Comparison of ENCODE assay signal across 4 cellular contexts in genomic region chrX:34841205-34841604, GRCh38.
DNase-seq lines count a peak whose midpoint lies in the region; ATAC-seq, FAIRE-seq and TF ChIP-seq lines count a peak whose summit lies in the region.
"Not testable (repeated sequence)": the region's sequence is repeated elsewhere in the genome, so short reads cannot be mapped to it uniquely, and the experiment has no call there.

No MANE protein-coding gene starts in this region.

- DNase-seq in A549 (ENCODE audit: low read depth in 1 of 2, low spot score in 1 of 2); IMR-90; astrocyte (ENCODE audit: low read depth); HepG2 (ENCODE audit: low spot score): not testable (repeated sequence)

- TF ChIP-seq CTCF in A549 (IDR thresholded peaks at IDR 0.05); IMR-90 (conservative IDR thresholded peaks at IDR 0.05; ENCODE audit: low read depth, low read length); astrocyte (IDR thresholded peaks at IDR 0.05; ENCODE audit: insufficient read depth, low read depth, low read length); HepG2 (CRISPR knock-in tag; IDR thresholded peaks at IDR 0.05): not testable (repeated sequence)

- H4K91ac ChIP-seq in IMR-90 (ENCODE audit: insufficient read depth, low read depth, low read length) = not testable (repeated sequence)

- not testable (repeated sequence) for H3K9me3 Mint-ChIP-seq in astrocyte (ENCODE audit: unreplicated experiment)

- H3K79me2 ChIP-seq in astrocyte (ENCODE audit: insufficient read depth, low read length); HepG2 (ENCODE audit: insufficient read depth, low read length): not testable (repeated sequence)

- H2BK5ac ChIP-seq in IMR-90 (ENCODE audit: low read depth, low read length, poor library complexity, severe bottlenecking) = not testable (repeated sequence)

- POLR2A ChIA-PET in A549 (lab: Yijun Ruan, JAX); IMR-90 (lab: Charles Lee; ENCODE audit: unreplicated experiment); HepG2 (lab: Yijun Ruan, JAX): not testable (repeated sequence)

- H3K9ac ChIP-seq in IMR-90 (ENCODE audit: low read depth, low read length); astrocyte (ENCODE audit: low read length); HepG2 (ENCODE audit: insufficient read depth, low read depth, low read length): not testable (repeated sequence)

- H3K27me3 ChIP-seq in IMR-90 (ENCODE audit: control insufficient read depth, insufficient read depth, low read length); astrocyte (ENCODE audit: insufficient read depth, low read length); HepG2 (ENCODE audit: control insufficient read depth in 1 of 2, insufficient read depth in 2 of 2, low read length in 2 of 2): not testable (repeated sequence)

- not testable (repeated sequence) for H3K9me1 ChIP-seq in IMR-90 (ENCODE audit: insufficient read depth, low read length)

- not testable (repeated sequence) for TF ChIP-seq POLR2A in A549 (IDR thresholded peaks at IDR 0.05; ENCODE audit: low read length); IMR-90 (IDR thresholded peaks at IDR 0.05; ENCODE audit: low read depth, low read length); HepG2 (IDR thresholded peaks at IDR 0.05; ENCODE audit: insufficient read depth in 1 of 2, low read depth in 2 of 2, low read length in 2 of 2)

- not testable (repeated sequence) for H4K5ac ChIP-seq in IMR-90 (ENCODE audit: low read depth, low read length)

- H3K27me3 Mint-ChIP-seq in astrocyte (ENCODE audit: low read depth, unreplicated experiment) = not testable (repeated sequence)

- TF ChIP-seq EP300 in A549 (IDR thresholded peaks at IDR 0.05); HepG2 (IDR thresholded peaks at IDR 0.05; ENCODE audit: low read depth in 2 of 2, low read length in 2 of 2); HepG2 (CRISPR knock-in tag; IDR thresholded peaks at IDR 0.05; ENCODE audit: borderline replicate concordance): not testable (repeated sequence)

- not testable (repeated sequence) for H2AK5ac ChIP-seq in IMR-90 (ENCODE audit: low read depth, low read length)

- not testable (repeated sequence) for H3K36me3 ChIP-seq in IMR-90 (ENCODE audit: control insufficient read depth, insufficient read depth, low read length); astrocyte (ENCODE audit: insufficient read depth, low read length); HepG2 (replicated peaks in 1 of 2; ENCODE audit: control insufficient read depth in 1 of 2, insufficient read depth in 2 of 2, low read length in 2 of 2)

- H3K23ac ChIP-seq in IMR-90 (ENCODE audit: low read depth, low read length) = not testable (repeated sequence)

- not testable (repeated sequence) for H3K4me3 ChIP-seq in A549; IMR-90 (ENCODE audit: insufficient read depth, low read depth, low read length); astrocyte (ENCODE audit: insufficient read depth, low read depth, low read length); HepG2 (replicated peaks in 1 of 3; ENCODE audit: insufficient read depth in 1 of 3, low read depth in 2 of 3, low read length in 3 of 3)

- not testable (repeated sequence) for H2BK120ac ChIP-seq in IMR-90 (ENCODE audit: low read depth, low read length)

- H3K14ac ChIP-seq in IMR-90 (replicated peaks; ENCODE audit: low read depth, low read length) = not testable (repeated sequence)

- not testable (repeated sequence) for H3K4me2 ChIP-seq in A549; IMR-90 (ENCODE audit: low read depth, low read length); astrocyte (ENCODE audit: low read length); HepG2 (ENCODE audit: low read depth, low read length)

- H4K20me1 ChIP-seq in IMR-90 (ENCODE audit: insufficient read depth, low read length); astrocyte (ENCODE audit: insufficient read depth, low read length); HepG2 (ENCODE audit: insufficient read depth, low read length): not testable (repeated sequence)

- FAIRE-seq in A549 (lab: Jason Lieb, UNC); HepG2 (lab: Jason Lieb, UNC): not testable (repeated sequence)
- peak; percentile 76 for FAIRE-seq in astrocyte (lab: Jason Lieb, UNC)

- H3K4me1 Mint-ChIP-seq in astrocyte (ENCODE audit: low read depth, unreplicated experiment) = not testable (repeated sequence)

- not testable (repeated sequence) for H3K36me3 Mint-ChIP-seq in astrocyte (ENCODE audit: low read depth, unreplicated experiment)

- intact Hi-C loops in IMR-90 (cut with micrococcal nuclease) = loop anchor here (2.0 kb wide), 1 partner anchor 14 kb away; no protein-coding TSS in a partner anchor
- intact Hi-C loops in HepG2 (cut with micrococcal nuclease; ENCODE audit: unreplicated experiment) = not testable (repeated sequence)

- H2BK20ac ChIP-seq in IMR-90 (ENCODE audit: low read depth, low read length) = not testable (repeated sequence)

- not testable (repeated sequence) for ATAC-seq in A549; IMR-90 (ENCODE audit: low read depth); HepG2

- H3K56ac ChIP-seq in IMR-90 (ENCODE audit: extremely low read depth, insufficient read depth, low read length) = not testable (repeated sequence)

- not testable (repeated sequence) for H3K4me3 Mint-ChIP-seq in astrocyte (ENCODE audit: unreplicated experiment)

- H3K79me1 ChIP-seq in IMR-90 (ENCODE audit: low read depth in 1 of 2, low read length in 2 of 2) = not testable (repeated sequence)

- not testable (repeated sequence) for H2AK9ac ChIP-seq in IMR-90 (replicated peaks; ENCODE audit: low read depth, low read length, poor library complexity)

- H3K27ac ChIP-seq in A549; IMR-90 (ENCODE audit: insufficient read depth, low read length); astrocyte (ENCODE audit: low read depth, low read length); HepG2 (ENCODE audit: extremely low read length, insufficient read depth, low read length): not testable (repeated sequence)

- H3K27ac Mint-ChIP-seq in astrocyte (ENCODE audit: unreplicated experiment) = not testable (repeated sequence)

- H2BK15ac ChIP-seq in IMR-90 (ENCODE audit: low read depth, low read length) = not testable (repeated sequence)

- not testable (repeated sequence) for H2AFZ ChIP-seq in IMR-90 (replicated peaks; ENCODE audit: low read length, poor library complexity); astrocyte (ENCODE audit: low read depth, low read length); HepG2 (ENCODE audit: low read length)

- not testable (repeated sequence) for H3K4ac ChIP-seq in IMR-90 (ENCODE audit: low read depth, low read length)

- TF ChIP-seq RAD21 in A549 (conservative IDR thresholded peaks at IDR 0.05 in 1 of 2, IDR thresholded peaks at IDR 0.05 in 1 of 2); IMR-90 (IDR thresholded peaks at IDR 0.05; ENCODE audit: low read length); HepG2 (CRISPR knock-in tag; IDR thresholded peaks at IDR 0.05): not testable (repeated sequence)

- not testable (repeated sequence) for BruUV-seq in IMR-90 (replicated peaks; lab: Mats Ljungman, UMichigan); HepG2 (replicated peaks; lab: Mats Ljungman, UMichigan)

- not testable (repeated sequence) for H3K9me3 ChIP-seq in A549; IMR-90 (ENCODE audit: control insufficient read depth, insufficient read depth, low read length); astrocyte (ENCODE audit: insufficient read depth, low read depth, low read length)
- H3K9me3 ChIP-seq in HepG2 (ENCODE audit: low read length) = peaks cover 18% of the 10 kb centered on the region; the same call in 1 of the 2 replicates

- CTCF ChIA-PET in A549 (lab: Yijun Ruan, JAX); IMR-90 (lab: Yijun Ruan, JAX); HepG2 (lab: Yijun Ruan, JAX; ENCODE audit: low intra/inter-chr PET ratio, low total read pairs): not testable (repeated sequence)

- not testable (repeated sequence) for H3K4me1 ChIP-seq in A549; IMR-90 (ENCODE audit: control insufficient read depth, insufficient read depth, low read length); astrocyte (ENCODE audit: insufficient read depth, low read length); HepG2 (ENCODE audit: insufficient read depth, low read length)

- dilution Hi-C loops in IMR-90 (cut with HindIII; ENCODE audit: low sequenced_read_pairs, unreplicated experiment) = not testable (repeated sequence)

- H3K18ac ChIP-seq in IMR-90 (ENCODE audit: low read depth, low read length) = not testable (repeated sequence)

- in situ Hi-C loops in IMR-90 (cut with MboI; ENCODE audit: low sequenced_read_pairs); HepG2 (cut with HindIII; ENCODE audit: extremely low pct_ligation_motif_present, low pct_unique_long_range_greater_than_20kb): not testable (repeated sequence)

- H4K8ac ChIP-seq in IMR-90 (ENCODE audit: low read depth in 2 of 2, low read length in 2 of 2) = not testable (repeated sequence)

TF ChIP-seq in A549, 52 proteins besides CTCF, POLR2A, EP300 and RAD21:
- peak; percentile 70 for TF ChIP-seq MAFK (IDR thresholded peaks at IDR 0.05; ENCODE audit: partially characterized antibody)

TF ChIP-seq in IMR-90, 13 proteins besides CTCF, POLR2A, EP300 and RAD21:
- TF ChIP-seq MAFK (IDR thresholded peaks at IDR 0.05; ENCODE audit: low read depth, low read length) (peak; percentile 76), NFE2L2 (IDR thresholded peaks at IDR 0.05; ENCODE audit: low read depth, low read length) (peak; percentile 47; the same call in 1 of the 2 replicates)

TF ChIP-seq in HepG2, 621 proteins besides CTCF, POLR2A, EP300 and RAD21:
- 0 out of 2 replicates have a peak, but pooled peaks have one; percentile 7 for TF ChIP-seq MAFF (IDR thresholded peaks at IDR 0.05; ENCODE audit: low read depth, low read length)
- TF ChIP-seq MAFK (conservative IDR thresholded peaks at IDR 0.05 in 1 of 2, IDR thresholded peaks at IDR 0.05 in 1 of 2; ENCODE audit: low read length in 2 of 2) = peak in 1 of 2 experiments; percentile 32; a peak in 2 of 4 replicates
